1 cellular context compared by ENCODE assay signal in the genomic region with DNA sequence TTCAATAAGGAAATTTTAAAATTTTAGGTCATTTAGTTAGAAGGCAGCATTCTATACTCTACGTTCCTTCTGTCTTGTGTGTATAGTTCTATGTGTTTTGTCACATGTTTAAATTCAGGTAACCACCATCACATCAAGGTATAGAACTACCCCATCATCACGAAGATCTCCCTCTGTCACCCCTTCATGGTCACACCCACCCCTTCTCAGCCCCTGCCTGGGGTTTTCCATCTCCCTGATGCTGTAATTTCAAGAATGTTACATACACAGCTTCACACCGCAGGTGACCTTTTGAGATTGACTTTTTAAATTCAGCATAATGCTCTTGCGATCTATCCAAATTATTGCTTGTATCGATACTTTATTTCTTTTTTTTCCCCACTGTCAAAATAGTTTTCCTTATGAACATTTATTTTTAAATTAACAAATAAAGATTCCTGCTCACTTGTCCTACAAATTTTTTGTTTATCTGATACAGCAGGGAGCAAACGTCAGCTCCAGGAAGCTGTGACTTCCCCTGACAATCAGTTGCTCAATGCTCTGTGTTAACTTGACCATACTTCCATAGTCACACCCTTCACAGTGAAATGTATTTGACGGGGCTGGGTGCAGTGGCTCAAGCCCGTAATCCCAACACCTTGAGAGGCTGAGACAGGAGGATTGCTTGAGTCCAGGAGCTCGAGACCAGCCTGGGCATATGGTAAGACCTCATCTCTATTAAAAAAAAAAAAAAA.
TF ChIP-seq lines count a peak whose summit lies in the region.

No MANE protein-coding gene starts in this region.

TF ChIP-seq in HepG2, 621 proteins besides CTCF, POLR2A, EP300 and RAD21:
- TF ChIP-seq TMF1 (CRISPR knock-in tag; IDR thresholded peaks at IDR 0.05; ENCODE audit: low read depth) (no peak), NFE2L2 (IDR thresholded peaks at IDR 0.05; ENCODE audit: low read length) (no peak), ZNF761 (CRISPR knock-in tag; conservative IDR thresholded peaks at IDR 0.05) (no peak), POLR2G (IDR thresholded peaks at IDR 0.05; ENCODE audit: low read depth, low read length) (no peak)
